In genomic region chr22:17106161-17106784, GRCh38 we compare ENCODE assay signal across 11 cellular contexts. TPM values are rescaled to one million over a fixed set of nuclear protein-coding genes. Genes with fewer than 3 reads are reported as not detected.
DNase-seq lines count a peak whose midpoint lies in the region; ATAC-seq and TF ChIP-seq lines count a peak whose summit lies in the region.
"Had no signal": no experiment of that assay in that cellular context is flagged by ENCODE, and none has a peak within 500 bp of the region (broad histone marks: within the 10 kb centered on the region; RNA-seq: fewer than 3 reads in every experiment).

No MANE protein-coding gene starts in this region.

- CTCF ChIA-PET in CD4-positive, alpha-beta T cell (lab: Charles Lee) = interaction anchor here (1.0 to 2.2 kb wide), 6 partner anchors 9 to 395 kb away, joined by 3 to 7 read pairs (median 4); no protein-coding TSS in a partner anchor
- CTCF ChIA-PET in WTC11 (lab: Charles Lee) = interaction anchor here (0.8 to 3.6 kb wide), 10 partner anchors 9 to 1044 kb away, joined by 3 to 17 read pairs (median 6); partner anchors contain the start of gene USP18

- no peak overlapping the region for H3K4me3 ChIP-seq in H7 (ENCODE audit: insufficient read depth, low read depth, low read length)
- H3K4me3 ChIP-seq: transverse colon had no signal

- H3K27ac ChIP-seq in CD4-positive, alpha-beta T cell (ENCODE audit: low read depth, low read length) = peak overlapping the region; percentile 34

- no peaks in the 10 kb centered on the region for H3K9me3 Mint-ChIP-seq in CD4-positive, alpha-beta T cell
- no peaks in the 10 kb centered on the region for H3K9me3 Mint-ChIP-seq in WTC11
- H3K9me3 Mint-ChIP-seq: neural crest cell had no signal

- peaks cover 65% of the 10 kb centered on the region for H3K4me1 Mint-ChIP-seq in CD4-positive, alpha-beta T cell (ENCODE audit: low read depth)
- H3K4me1 Mint-ChIP-seq in WTC11 = peaks cover 4% of the 10 kb centered on the region; the same call in 1 of the 2 replicates
- H3K4me1 Mint-ChIP-seq: neural crest cell had no signal

- peaks cover 1% of the 10 kb centered on the region; the same call in 1 of the 2 replicates for H3K36me3 ChIP-seq in H7 (replicated peaks; ENCODE audit: control insufficient read depth, insufficient read depth, low read length)

- TF ChIP-seq CTCF in CD4-positive, alpha-beta T cell (IDR thresholded peaks at IDR 0.05) = no peak
- TF ChIP-seq CTCF in WTC11 (IDR thresholded peaks at IDR 0.05) = no peak

- intact Hi-C loops in CD4-positive, alpha-beta T cell (cut with DNase I, micrococcal nuclease) = loop anchor here in 1 of 2 experiments (2.0 kb wide), 1 partner anchor 65 kb away; no protein-coding TSS in a partner anchor

- H3K27me3 ChIP-seq in CD4-positive, alpha-beta T cell (ENCODE audit: control insufficient read depth, insufficient read depth, low read length) = no peaks in the 10 kb centered on the region
- no peaks in the 10 kb centered on the region for H3K27me3 ChIP-seq in H7 (ENCODE audit: control insufficient read depth, insufficient read depth, low read length)
- H3K27me3 ChIP-seq: transverse colon had no signal

- DNase-seq in CD4-positive, alpha-beta T cell = no peak
- DNase-seq in H7 (peak; percentile 85), WTC11 (ENCODE audit: low spot score) (peak; percentile 37), iPS-NIHi7 (ENCODE audit: extremely low spot score) (peak; percentile 61), NCI-H345 treated with DMSO at 0.1 percent for 48 hours (lab: John Stamatoyannopoulos, UW; ENCODE audit: unreplicated experiment) (no peak), nucleus accumbens (lab: John Stamatoyannopoulos, UW) (no peak)
- DNase-seq: NCI-H2029 treated with DMSO at 0.1 percent for 48 hours, transverse colon had no signal

- peaks cover 74% of the 10 kb centered on the region for H3K36me3 Mint-ChIP-seq in CD4-positive, alpha-beta T cell (ENCODE audit: low read depth)
- H3K36me3 Mint-ChIP-seq in WTC11 = peaks cover 10% of the 10 kb centered on the region

- peak; percentile 38 for ATAC-seq in CD4-positive, alpha-beta T cell (ENCODE audit: poor library complexity)
- ATAC-seq in WTC11 (peak; percentile 93), HG03378 (IDR thresholded peaks at IDR 0.05; ENCODE audit: unreplicated experiment) (no peak), HG02852 (IDR thresholded peaks at IDR 0.05; ENCODE audit: unreplicated experiment) (no peak)

- H3K27ac Mint-ChIP-seq in CD4-positive, alpha-beta T cell = peak overlapping the region; percentile 90
- H3K27ac Mint-ChIP-seq in WTC11 = no peak overlapping the region

- POLR2A ChIA-PET in CD4-positive, alpha-beta T cell (lab: Charles Lee) = interaction anchor here (1.2 to 2.8 kb wide), 6 partner anchors 8 to 65 kb away, joined by 3 to 30 read pairs (median 6); partner anchors contain the start of gene HDHD5
- POLR2A ChIA-PET in WTC11 (lab: Charles Lee) = no interaction called here

- no peaks in the 10 kb centered on the region for H3K27me3 Mint-ChIP-seq in CD4-positive, alpha-beta T cell
- H3K27me3 Mint-ChIP-seq in WTC11 (ENCODE audit: low read depth) = no peaks in the 10 kb centered on the region

- H3K9me3 ChIP-seq in CD4-positive, alpha-beta T cell (ENCODE audit: control insufficient read depth, low read length) = no peaks in the 10 kb centered on the region
- H3K9me3 ChIP-seq: transverse colon had no signal

- H3K4me3 Mint-ChIP-seq in CD4-positive, alpha-beta T cell = peak overlapping the region; percentile 82
- H3K4me3 Mint-ChIP-seq in WTC11 = no peak overlapping the region
- H3K4me3 Mint-ChIP-seq: neural crest cell had no signal

TF ChIP-seq in WTC11, 78 proteins besides CTCF, POLR2A, EP300 and RAD21:
- TF ChIP-seq ZNF219 (CRISPR knock-in tag; IDR thresholded peaks at IDR 0.05; ENCODE audit: borderline replicate concordance) = no peak
- no peak for TF ChIP-seq ZNF532 (CRISPR knock-in tag; IDR thresholded peaks at IDR 0.05; ENCODE audit: borderline replicate concordance)

RNA-seq across cellular contexts. Expression of gene TMEM121B, which starts 14.9 kb away (rescaled TPM):
- under 1 TPM; 0.05 to 0.08 TPM for total RNA-seq in CD4-positive, alpha-beta T cell
- 2.2 and 2.3 TPM in 2 replicates for total RNA-seq in H7 (2014; rRNA removed; shearing (Covaris generic))
- total RNA-seq in WTC11 (2021) = 7.5 to 8.3 TPM (median 7.7 TPM) in 3 replicates

RNA-seq across cellular contexts. Expression of gene IL17RA, which starts 21.5 kb away (rescaled TPM):
- 10 to 100 TPM; 23.2 to 24.3 TPM for total RNA-seq in CD4-positive, alpha-beta T cell
- 3.6 and 4.3 TPM in 2 replicates for total RNA-seq in H7 (2014; rRNA removed; shearing (Covaris generic))
- 7.9 to 8.7 TPM (median 8.2 TPM) in 3 replicates for total RNA-seq in WTC11 (2021)

RNA-seq across cellular contexts. Expression of gene HDHD5, which starts 52.8 kb away (rescaled TPM):
- 10 to 100 TPM; 11.0 to 11.6 TPM for total RNA-seq in CD4-positive, alpha-beta T cell
- total RNA-seq in H7 (2014; rRNA removed; shearing (Covaris generic)) = 127 and 142 TPM in 2 replicates
- 84.0 to 114 TPM (median 110 TPM) in 3 replicates for total RNA-seq in WTC11 (2021)

Comparison
In these comparisons a context has a peak if more than half of its experiments do, and no peak if none do; other contexts are left out.
1. ATAC-seq: peak in CD4-positive, alpha-beta T cell (single experiment) and WTC11 (single experiment); none in HG03378 (single experiment) and HG02852 (single experiment).
2. DNase-seq: peak in H7 (single experiment), WTC11 (single experiment) and iPS-NIHi7 (single experiment); none in CD4-positive, alpha-beta T cell (0 of 10), NCI-H345 treated with DMSO at 0.1 percent for 48 hours (single experiment) and nucleus accumbens (0 of 56).